17 cellular contexts compared by ENCODE assay signal in the genomic region with DNA sequence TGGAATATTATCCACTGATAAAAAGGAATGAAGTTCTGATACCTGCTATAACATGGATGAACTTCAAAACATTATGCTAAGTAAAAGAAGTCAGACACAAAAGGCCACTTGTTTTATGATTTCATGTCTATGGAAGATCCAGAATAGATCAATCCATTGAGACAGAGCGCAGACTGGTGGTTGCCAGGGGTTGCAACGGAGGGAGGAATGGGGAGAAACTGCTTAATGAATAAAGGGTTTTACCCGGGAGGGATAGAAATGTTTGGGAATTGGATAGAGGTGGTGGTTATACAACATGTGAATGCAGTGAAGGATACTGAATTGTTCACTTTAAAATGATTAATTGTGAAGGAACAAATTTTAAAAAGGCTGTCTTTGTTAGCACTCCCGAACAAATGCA. TPM values are rescaled to one million over a fixed set of nuclear protein-coding genes. Genes with fewer than 3 reads are reported as not detected.
A peak's percentile ranks its signal among the peaks of the same experiment; 100 is the strongest.
DNase-seq lines count a peak whose midpoint lies in the region; ATAC-seq and TF ChIP-seq lines count a peak whose summit lies in the region.
"Had no signal": no experiment of that assay in that cellular context is flagged by ENCODE, and none has a peak within 500 bp of the region (broad histone marks: within the 10 kb centered on the region; RNA-seq: fewer than 3 reads in every experiment).

No MANE protein-coding gene starts in this region.

- peak; percentile 15 to 16; a peak in 2 of 4 replicates for TF ChIP-seq CTCF in GM23338 (conservative IDR thresholded peaks at IDR 0.05; ENCODE audit: low read depth in 2 of 2)
- no peak for TF ChIP-seq CTCF in esophagus muscularis mucosa (IDR thresholded peaks at IDR 0.05)

- peaks cover 23% of the 10 kb centered on the region; the same call in 1 of the 2 replicates for H4K20me1 ChIP-seq in GM23338 (replicated peaks; ENCODE audit: insufficient read depth)

- 0 out of 2 replicates have a peak overlapping the region, but pooled peaks have one; percentile 32 for H3K27ac ChIP-seq in GM23338 (ENCODE audit: low read depth)
- peak overlapping the region; percentile 30 for H3K27ac ChIP-seq in cingulate gyrus (ENCODE audit: low read depth, low read length)
- H3K27ac ChIP-seq in esophagus muscularis mucosa (replicated peaks in 1 of 4), result no peak overlapping the region
- H3K27ac ChIP-seq: PC-9, RWPE1 had no signal

- peaks cover 20% of the 10 kb centered on the region for H3K4me1 ChIP-seq in GM23338 (ENCODE audit: insufficient read depth)
- peaks cover 0 to 3% (median 0%) of the 10 kb centered on the region in 4 donors for H3K4me1 ChIP-seq in esophagus muscularis mucosa

- intact Hi-C loops in esophagus muscularis mucosa (cut with DNase I), result no loop called here

- ATAC-seq in GM23338 (no peak), GM18505 (IDR thresholded peaks at IDR 0.05; ENCODE audit: unreplicated experiment) (no peak), GM18517 (IDR thresholded peaks at IDR 0.05; ENCODE audit: unreplicated experiment) (no peak), GM19328 (IDR thresholded peaks at IDR 0.05; ENCODE audit: unreplicated experiment) (no peak)

- no peaks in the 10 kb centered on the region for H3F3A ChIP-seq in GM23338 (replicated peaks; ENCODE audit: low read depth)

- no peaks in the 10 kb centered on the region for H3K9me3 Mint-ChIP-seq in GM23338
- H3K9me3 Mint-ChIP-seq: H9 had no signal

- H3K4me3 Mint-ChIP-seq in GM23338, result no peak overlapping the region
- H3K4me3 Mint-ChIP-seq: H9 had no signal

- H3K9me2 ChIP-seq in GM23338 (ENCODE audit: insufficient read depth), result no peaks in the 10 kb centered on the region

- H3K4me3 ChIP-seq in GM23338 (no peak overlapping the region), esophagus muscularis mucosa (no peak overlapping the region)
- H3K4me3 ChIP-seq: PC-9 had no signal

- H3K36me3 ChIP-seq in GM23338 (ENCODE audit: insufficient read depth) (peaks cover 14% of the 10 kb centered on the region), esophagus muscularis mucosa (peaks cover 27 to 77% (median 61%) of the 10 kb centered on the region in 4 donors)

- H3K79me2 ChIP-seq in GM23338 (replicated peaks; ENCODE audit: insufficient read depth), result no peaks in the 10 kb centered on the region; the same call in 1 of the 2 replicates

- peaks cover 8% of the 10 kb centered on the region for H3K27me3 Mint-ChIP-seq in GM23338 (ENCODE audit: insufficient read depth, low read depth, poor library complexity)

- H3K4me2 ChIP-seq in GM23338, result no peak overlapping the region
- H3K4me2 ChIP-seq: PC-9 had no signal

- WGBS in esophagus muscularis mucosa, result 87% methylated on average over 4 of the region's 4 CpGs

- no peak for TF ChIP-seq EP300 in esophagus muscularis mucosa (IDR thresholded peaks at IDR 0.05)

- peaks cover 24% of the 10 kb centered on the region for H3K4me1 Mint-ChIP-seq in GM23338

- no peak for DNase-seq in GM23338 (ENCODE audit: low spot score)
- DNase-seq in hippocampal formation (lab: John Stamatoyannopoulos, UW), result peak; percentile 2 to 40
- DNase-seq in pons (ENCODE audit: low spot score), result peak; percentile 83
- no peak for DNase-seq in esophagus muscularis mucosa (ENCODE audit: extremely low spot score)
- DNase-seq: DMS79, H9, KG1, NCI-H187, NCI-H2107, NCI-H510A treated with DMSO at 0.1 percent for 48 hours, PC-9, SIG-M5 had no signal

- H3K27ac Mint-ChIP-seq in GM23338, result no peak overlapping the region

- H3K9me3 ChIP-seq in esophagus muscularis mucosa, result no peaks in the 10 kb centered on the region

- H2AFZ ChIP-seq in GM23338, result no peak overlapping the region
- H2AFZ ChIP-seq: PC-9 had no signal

- peaks cover 62% of the 10 kb centered on the region; the same call in 2 of the 3 replicates for H3K36me3 Mint-ChIP-seq in GM23338 (ENCODE audit: low read depth)

- H3K27me3 ChIP-seq in GM23338 (ENCODE audit: insufficient read depth) (no peaks in the 10 kb centered on the region), esophagus muscularis mucosa (no peaks in the 10 kb centered on the region)

- TF ChIP-seq POLR2A in GM18505 (IDR thresholded peaks at IDR 0.05; ENCODE audit: borderline replicate concordance, extremely low read depth, insufficient read depth, insufficient read length), result no peak
- no peak for TF ChIP-seq POLR2A in esophagus muscularis mucosa (IDR thresholded peaks at IDR 0.05; ENCODE audit: low read depth)

TF ChIP-seq in GM23338, 12 proteins besides CTCF, POLR2A, EP300 and RAD21:
- TF ChIP-seq EZH2phosphoT487 (IDR thresholded peaks at IDR 0.05; ENCODE audit: unreplicated experiment), result no peak
- TF ChIP-seq, protein P1, sequence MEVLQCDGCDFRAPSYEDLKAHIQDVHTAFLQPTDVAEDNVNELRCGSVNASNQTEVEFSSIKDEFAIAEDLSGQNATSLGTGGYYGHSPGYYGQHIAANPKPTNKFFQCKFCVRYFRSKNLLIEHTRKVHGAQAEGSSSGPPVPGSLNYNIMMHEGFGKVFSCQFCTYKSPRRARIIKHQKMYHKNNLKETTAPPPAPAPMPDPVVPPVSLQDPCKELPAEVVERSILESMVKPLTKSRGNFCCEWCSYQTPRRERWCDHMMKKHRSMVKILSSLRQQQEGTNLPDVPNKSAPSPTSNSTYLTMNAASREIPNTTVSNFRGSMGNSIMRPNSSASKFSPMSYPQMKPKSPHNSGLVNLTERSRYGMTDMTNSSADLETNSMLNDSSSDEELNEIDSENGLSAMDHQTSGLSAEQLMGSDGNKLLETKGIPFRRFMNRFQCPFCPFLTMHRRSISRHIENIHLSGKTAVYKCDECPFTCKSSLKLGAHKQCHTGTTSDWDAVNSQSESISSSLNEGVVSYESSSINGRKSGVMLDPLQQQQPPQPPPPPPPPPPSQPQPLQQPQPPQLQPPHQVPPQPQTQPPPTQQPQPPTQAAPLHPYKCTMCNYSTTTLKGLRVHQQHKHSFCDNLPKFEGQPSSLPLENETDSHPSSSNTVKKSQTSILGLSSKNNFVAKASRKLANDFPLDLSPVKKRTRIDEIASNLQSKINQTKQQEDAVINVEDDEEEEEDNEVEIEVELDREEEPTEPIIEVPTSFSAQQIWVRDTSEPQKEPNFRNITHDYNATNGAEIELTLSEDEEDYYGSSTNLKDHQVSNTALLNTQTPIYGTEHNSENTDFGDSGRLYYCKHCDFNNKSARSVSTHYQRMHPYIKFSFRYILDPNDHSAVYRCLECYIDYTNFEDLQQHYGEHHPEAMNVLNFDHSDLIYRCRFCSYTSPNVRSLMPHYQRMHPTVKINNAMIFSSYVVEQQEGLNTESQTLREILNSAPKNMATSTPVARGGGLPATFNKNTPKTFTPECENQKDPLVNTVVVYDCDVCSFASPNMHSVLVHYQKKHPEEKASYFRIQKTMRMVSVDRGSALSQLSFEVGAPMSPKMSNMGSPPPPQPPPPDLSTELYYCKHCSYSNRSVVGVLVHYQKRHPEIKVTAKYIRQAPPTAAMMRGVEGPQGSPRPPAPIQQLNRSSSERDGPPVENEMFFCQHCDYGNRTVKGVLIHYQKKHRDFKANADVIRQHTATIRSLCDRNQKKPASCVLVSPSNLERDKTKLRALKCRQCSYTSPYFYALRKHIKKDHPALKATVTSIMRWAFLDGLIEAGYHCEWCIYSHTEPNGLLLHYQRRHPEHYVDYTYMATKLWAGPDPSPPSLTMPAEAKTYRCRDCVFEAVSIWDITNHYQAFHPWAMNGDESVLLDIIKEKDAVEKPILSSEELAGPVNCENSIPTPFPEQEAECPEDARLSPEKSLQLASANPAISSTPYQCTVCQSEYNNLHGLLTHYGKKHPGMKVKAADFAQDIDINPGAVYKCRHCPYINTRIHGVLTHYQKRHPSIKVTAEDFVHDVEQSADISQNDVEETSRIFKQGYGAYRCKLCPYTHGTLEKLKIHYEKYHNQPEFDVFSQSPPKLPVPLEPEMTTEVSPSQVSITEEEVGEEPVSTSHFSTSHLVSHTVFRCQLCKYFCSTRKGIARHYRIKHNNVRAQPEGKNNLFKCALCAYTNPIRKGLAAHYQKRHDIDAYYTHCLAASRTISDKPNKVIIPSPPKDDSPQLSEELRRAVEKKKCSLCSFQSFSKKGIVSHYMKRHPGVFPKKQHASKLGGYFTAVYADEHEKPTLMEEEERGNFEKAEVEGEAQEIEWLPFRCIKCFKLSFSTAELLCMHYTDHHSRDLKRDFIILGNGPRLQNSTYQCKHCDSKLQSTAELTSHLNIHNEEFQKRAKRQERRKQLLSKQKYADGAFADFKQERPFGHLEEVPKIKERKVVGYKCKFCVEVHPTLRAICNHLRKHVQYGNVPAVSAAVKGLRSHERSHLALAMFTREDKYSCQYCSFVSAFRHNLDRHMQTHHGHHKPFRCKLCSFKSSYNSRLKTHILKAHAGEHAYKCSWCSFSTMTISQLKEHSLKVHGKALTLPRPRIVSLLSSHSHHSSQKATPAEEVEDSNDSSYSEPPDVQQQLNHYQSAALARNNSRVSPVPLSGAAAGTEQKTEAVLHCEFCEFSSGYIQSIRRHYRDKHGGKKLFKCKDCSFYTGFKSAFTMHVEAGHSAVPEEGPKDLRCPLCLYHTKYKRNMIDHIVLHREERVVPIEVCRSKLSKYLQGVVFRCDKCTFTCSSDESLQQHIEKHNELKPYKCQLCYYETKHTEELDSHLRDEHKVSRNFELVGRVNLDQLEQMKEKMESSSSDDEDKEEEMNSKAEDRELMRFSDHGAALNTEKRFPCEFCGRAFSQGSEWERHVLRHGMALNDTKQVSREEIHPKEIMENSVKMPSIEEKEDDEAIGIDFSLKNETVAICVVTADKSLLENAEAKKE (CRISPR knock-in tag; IDR thresholded peaks at IDR 0.05), result no peak
- TF ChIP-seq CREB1 (CRISPR knock-in tag; IDR thresholded peaks at IDR 0.05; ENCODE audit: low read depth), result no peak

RNA-seq across cellular contexts. Expression of a gene that starts 30.2 kb away (rescaled TPM):
- 46.9 and 54.5 TPM in 2 replicates for total RNA-seq in GM23338 (2014; rRNA removed; shearing (Covaris generic))
- 38.7 and 44.5 TPM in 2 replicates for polyA plus RNA-seq in GM23338 (2016; fragmentation: Nextera tagmentation; extraction: Ambion mirVana)
- total RNA-seq in esophagus muscularis mucosa, result 10 to 100 TPM; 15.7 to 27.2 (median 18.6) TPM

RNA-seq across cellular contexts. Expression of a gene that starts 44.1 kb away (rescaled TPM):
- 42.1 and 52.9 TPM in 2 replicates for total RNA-seq in GM23338 (2014; rRNA removed; shearing (Covaris generic))
- polyA plus RNA-seq in GM23338 (2016; fragmentation: Nextera tagmentation; extraction: Ambion mirVana), result 22.4 and 31.9 TPM in 2 replicates
- total RNA-seq in esophagus muscularis mucosa, result 10 to 100 TPM; 18.2 to 28.3 (median 23.6) TPM

Comparison
In these comparisons a context has a peak if more than half of its experiments do, and no peak if none do; other contexts are left out.
1. DNase-seq: peak in hippocampal formation (2 of 2) and pons (single experiment); none in GM23338 (single experiment) and esophagus muscularis mucosa (single experiment).
2. H3K27ac ChIP-seq: peak in GM23338 (single experiment) and cingulate gyrus (single experiment); none in esophagus muscularis mucosa (0 of 4).
3. CTCF ChIP-seq: peak in GM23338 (2 of 2); none in esophagus muscularis mucosa (0 of 3).